In genomic region chr19:7748171-7748570, GRCh38 we compare ENCODE assay signal across 3 cellular contexts.
TF ChIP-seq lines count a peak whose summit lies in the region.

No MANE protein-coding gene starts in this region.

TF ChIP-seq in WTC11, 78 proteins besides CTCF, POLR2A, EP300 and RAD21:
- TF ChIP-seq, protein P1, sequence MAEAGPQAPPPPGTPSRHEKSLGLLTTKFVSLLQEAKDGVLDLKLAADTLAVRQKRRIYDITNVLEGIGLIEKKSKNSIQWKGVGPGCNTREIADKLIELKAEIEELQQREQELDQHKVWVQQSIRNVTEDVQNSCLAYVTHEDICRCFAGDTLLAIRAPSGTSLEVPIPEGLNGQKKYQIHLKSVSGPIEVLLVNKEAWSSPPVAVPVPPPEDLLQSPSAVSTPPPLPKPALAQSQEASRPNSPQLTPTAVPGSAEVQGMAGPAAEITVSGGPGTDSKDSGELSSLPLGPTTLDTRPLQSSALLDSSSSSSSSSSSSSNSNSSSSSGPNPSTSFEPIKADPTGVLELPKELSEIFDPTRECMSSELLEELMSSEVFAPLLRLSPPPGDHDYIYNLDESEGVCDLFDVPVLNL (CRISPR knock-in tag; IDR thresholded peaks at IDR 0.05; ENCODE audit: borderline replicate concordance, low read depth) = no peak
- no peak for TF ChIP-seq SOX15 (CRISPR knock-in tag; IDR thresholded peaks at IDR 0.05)
- TF ChIP-seq ZSCAN18 (CRISPR knock-in tag; IDR thresholded peaks at IDR 0.05) = no peak
- TF ChIP-seq FOXK1 (CRISPR knock-in tag; IDR thresholded peaks at IDR 0.05) = no peak
- 0 out of 2 replicates have a peak, but pooled peaks have one; percentile 50 for TF ChIP-seq GTF2I (CRISPR knock-in tag; conservative IDR thresholded peaks at IDR 0.05)
- no peak for TF ChIP-seq JUN (CRISPR knock-in tag; IDR thresholded peaks at IDR 0.05)

TF ChIP-seq in H1, 55 proteins besides CTCF, POLR2A, EP300 and RAD21:
- TF ChIP-seq TEAD4 (IDR thresholded peaks at IDR 0.05; ENCODE audit: low read depth, low read length) = no peak
- TF ChIP-seq KDM1A (IDR thresholded peaks at IDR 0.05; ENCODE audit: borderline replicate concordance, low read length) = peak; percentile 91; the same call in 1 of the 2 replicates
- TF ChIP-seq SRF (IDR thresholded peaks at IDR 0.05; ENCODE audit: low read depth, low read length) = no peak
- peak in 1 of 2 experiments; percentile 64; a peak in 1 of 4 replicates for TF ChIP-seq HDAC2 (IDR thresholded peaks at IDR 0.05; ENCODE audit: borderline replicate concordance in 1 of 2, low read depth in 2 of 2, low read length in 2 of 2)
- no peak for TF ChIP-seq KDM4A (IDR thresholded peaks at IDR 0.05; ENCODE audit: low read depth, low read length, severe bottlenecking)
- no peak for TF ChIP-seq CHD1 (IDR thresholded peaks at IDR 0.05; ENCODE audit: low read depth, low read length)
- TF ChIP-seq CREB1 (IDR thresholded peaks at IDR 0.05) = no peak

TF ChIP-seq in GM12891, 5 proteins besides CTCF, POLR2A, EP300 and RAD21:
- TF ChIP-seq POLR2AphosphoS5 (IDR thresholded peaks at IDR 0.05; ENCODE audit: low read depth, low read length) = no peak
- TF ChIP-seq SPI1 (IDR thresholded peaks at IDR 0.05; ENCODE audit: low read depth, low read length) = no peak
- no peak for TF ChIP-seq PAX5 (IDR thresholded peaks at IDR 0.05; ENCODE audit: insufficient read depth, low read length, severe bottlenecking)
- TF ChIP-seq TAF1 (IDR thresholded peaks at IDR 0.05; ENCODE audit: low read depth, low read length) = no peak
- no peak for TF ChIP-seq POU2F2 (IDR thresholded peaks at IDR 0.05; ENCODE audit: low read depth, low read length)
